ENCODE assay signal across 21 cellular contexts in genomic region chrX:46500054-46500453, GRCh38.
"Had no signal": no experiment of that assay in that cellular context is flagged by ENCODE, and none has a peak within 500 bp of the region (broad histone marks: within the 10 kb centered on the region; RNA-seq: fewer than 3 reads in every experiment).

No MANE protein-coding gene starts in this region.

- H3K27me3 ChIP-seq: body of pancreas, colonic mucosa, esophagus muscularis mucosa, left lung, upper lobe of left lung had no signal

- H3K27ac ChIP-seq: body of pancreas, colonic mucosa, esophagus muscularis mucosa, left lung, upper lobe of left lung had no signal

- H3K4me1 ChIP-seq: body of pancreas, colonic mucosa, esophagus muscularis mucosa, left lung, upper lobe of left lung had no signal

- H3K4me3 ChIP-seq: body of pancreas, colonic mucosa, esophagus muscularis mucosa, left lung, smooth muscle cell, upper lobe of left lung had no signal

- DNase-seq: activated CD4-positive, alpha-beta T cell treated with anti-CD3 and anti-CD28 coated beads for 48 hours; activated CD8-positive, alpha-beta memory T cell treated with anti-CD3 and anti-CD28 coated beads, Interleukin-2, amount 50 U/mL, for 4 hours; activated CD8-positive, alpha-beta T cell treated with anti-CD3 and anti-CD28 coated beads, Interleukin-2, amount 10 ng/mL, durations not matched to agents 7 days and 5 days; activated effector memory CD4-positive, alpha-beta T cell treated with anti-CD3 and anti-CD28 coated beads, Interleukin-2, amount 50 U/mL, for 16 hours; activated T-cell treated with anti-CD3 and anti-CD28 coated beads, Interleukin-2, amount 50 U/mL, for 48 hours; amniotic stem cell; body of pancreas; central memory CD4-positive, alpha-beta T cell; colonic mucosa; foreskin fibroblast; hippocampal formation; kidney; left lung; right cardiac atrium; stimulated activated naive CD8-positive, alpha-beta T cell treated with anti-CD3 and anti-CD28 coated beads, Interleukin-15, Interleukin-2, amounts not matched to agents 100 U/mL and 50 U/mL, for 24 hours; T-helper 2 cell; upper lobe of left lung had no signal

- H3K9me3 ChIP-seq: colonic mucosa had no signal

- H3K36me3 ChIP-seq: colonic mucosa had no signal

- H3K4me2 ChIP-seq: smooth muscle cell had no signal

- ATAC-seq: activated CD8-positive, alpha-beta T cell treated with anti-CD3 and anti-CD28 coated beads, Interleukin-2, amount 10 ng/mL, durations not matched to agents 7 days and 5 days; body of pancreas; left lung; natural killer cell treated with Interleukin-12 subunit alpha and Interleukin-12 subunit beta and Interleukin-15 and Interleukin-18, amount 100 ng/mL, for 72 hours; right cardiac atrium; stimulated activated naive CD8-positive, alpha-beta T cell treated with anti-CD3 and anti-CD28 coated beads, Interleukin-15, Interleukin-2, amounts not matched to agents 100 U/mL and 50 U/mL, for 24 hours; WTC11 had no signal
